ENCODE assay signal across 18 cellular contexts in the genomic region with DNA sequence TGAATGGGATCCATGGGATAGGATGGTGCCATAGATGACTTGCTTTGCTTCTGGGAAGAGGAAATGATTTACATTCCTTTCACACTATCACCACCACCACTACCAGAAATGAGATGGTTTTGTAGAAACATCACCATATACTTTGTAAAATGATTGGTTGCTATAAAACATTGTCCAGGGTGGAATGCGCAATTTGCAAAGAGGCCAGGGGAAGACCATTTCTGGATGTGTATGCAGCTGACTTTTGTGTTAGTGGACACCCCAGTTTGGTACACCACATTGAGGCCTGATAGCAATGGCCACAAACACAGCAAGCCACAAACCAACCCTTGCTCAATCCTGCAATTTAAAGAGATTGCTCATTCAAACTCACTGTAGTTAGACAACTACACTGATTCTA. TPM values are rescaled to one million over a fixed set of nuclear protein-coding genes. Genes with fewer than 3 reads are reported as not detected.
A peak's percentile ranks its signal among the peaks of the same experiment; 100 is the strongest.
DNase-seq lines count a peak whose midpoint lies in the region; ATAC-seq and TF ChIP-seq lines count a peak whose summit lies in the region.
"Had no signal": no experiment of that assay in that cellular context is flagged by ENCODE, and none has a peak within 500 bp of the region (broad histone marks: within the 10 kb centered on the region; RNA-seq: fewer than 3 reads in every experiment).

No MANE protein-coding gene starts in this region.

- dilution Hi-C loops in mammary epithelial cell (cut with HindIII; ENCODE audit: low sequenced_read_pairs): no loop called here

- no peaks in the 10 kb centered on the region for H3K36me3 ChIP-seq in mammary epithelial cell (ENCODE audit: insufficient read depth, low read length)
- H3K36me3 ChIP-seq: stomach had no signal

- no peak overlapping the region for H3K9ac ChIP-seq in mammary epithelial cell (ENCODE audit: insufficient read depth, low read length)

- DNase-seq in AG20443 (ENCODE audit: low spot score) (peak; percentile 86), HT1080 (ENCODE audit: low read depth) (peak; percentile 92), mammary epithelial cell (peak; percentile 80), lung microvascular endothelial cell (ENCODE audit: low read depth in 2 of 2) (peak; percentile 16 to 21), hypothalamus (lab: John Stamatoyannopoulos, UW) (no peak), mucosa of gallbladder (ENCODE audit: low spot score) (no peak)
- DNase-seq in activated T-cell treated with anti-CD3 and anti-CD28 coated beads, Interleukin-2, amount 50 U/mL, for 48 hours: no peak
- DNase-seq: activated CD4-positive, alpha-beta T cell treated with anti-CD3 and anti-CD28 coated beads, Interleukin-2, amount 10 ng/mL, durations not matched to agents 24 days and 14 days; CD4-positive, alpha-beta memory T cell; NCI-H1092; NCI-H2171 treated with DMSO at 0.1 percent for 48 hours; psoas muscle; SHP77; stomach had no signal

- no peak overlapping the region for H2AFZ ChIP-seq in mammary epithelial cell (ENCODE audit: low read depth, low read length)
- H2AFZ ChIP-seq: hepatocyte had no signal

- no peak overlapping the region for H3K4me3 ChIP-seq in mammary epithelial cell (replicated peaks in 1 of 3; ENCODE audit: insufficient read depth in 1 of 3, low read depth in 2 of 3, low read length in 3 of 3)
- H3K4me3 ChIP-seq: hepatocyte, psoas muscle, stomach had no signal

- H3K27me3 ChIP-seq in mammary epithelial cell (ENCODE audit: insufficient read depth, low read length): no peaks in the 10 kb centered on the region

- no peak overlapping the region for H3K4me2 ChIP-seq in mammary epithelial cell (ENCODE audit: insufficient read depth, low read depth, low read length)
- H3K4me2 ChIP-seq: hepatocyte had no signal

- intact Hi-C loops in mammary epithelial cell (cut with micrococcal nuclease): no loop called here

- no TSS peak for BruUV-seq in mammary epithelial cell (replicated peaks; lab: Mats Ljungman, UMichigan)

- peaks cover 3% of the 10 kb centered on the region for H3K9me3 ChIP-seq in mammary epithelial cell (replicated peaks; ENCODE audit: insufficient read depth, low read length)
- H3K9me3 ChIP-seq: psoas muscle, stomach had no signal

- peaks cover 7% of the 10 kb centered on the region for H3K4me1 ChIP-seq in mammary epithelial cell (ENCODE audit: insufficient read depth, low read length)
- H3K4me1 ChIP-seq: psoas muscle, stomach had no signal

- no peak for ATAC-seq in GM19397 (IDR thresholded peaks at IDR 0.05; ENCODE audit: unreplicated experiment)
- ATAC-seq: activated naive CD4-positive, alpha-beta T cell treated with anti-CD3 and anti-CD28 coated beads, Interleukin-2, amount 50 U/mL, for 72 hours; left lobe of liver; psoas muscle had no signal

- H3K79me2 ChIP-seq in mammary epithelial cell (ENCODE audit: insufficient read depth, low read length): no peaks in the 10 kb centered on the region
- H3K79me2 ChIP-seq: hepatocyte had no signal

- H3K27ac ChIP-seq in mammary epithelial cell (ENCODE audit: insufficient read depth, low read depth, low read length): no peak overlapping the region
- H3K27ac ChIP-seq: hepatocyte, psoas muscle, stomach had no signal

- in situ Hi-C loops in mammary epithelial cell (cut with MboI; ENCODE audit: low sequenced_read_pairs in 2 of 2): no loop called here

- no peaks in the 10 kb centered on the region for H4K20me1 ChIP-seq in mammary epithelial cell (ENCODE audit: insufficient read depth, low read length)

- CTCF ChIA-PET in mammary epithelial cell (lab: Charles Lee; ENCODE audit: low non-redundant PET): no interaction called here

- 100% methylated on average over 1 of the region's 1 CpG for WGBS in mammary epithelial cell (ENCODE audit: low coverage, missing lambda C conversion rate)

- no peak for TF ChIP-seq CTCF in mammary epithelial cell (conservative IDR thresholded peaks at IDR 0.05 in 1 of 2, IDR thresholded peaks at IDR 0.05 in 1 of 2; ENCODE audit: extremely low read depth in 1 of 2, insufficient read depth in 1 of 2, low read depth in 1 of 2, low read length in 2 of 2)

RNA-seq across cellular contexts. Expression of gene RCN1, which starts 56.7 kb away (rescaled TPM):
- 156 and 186 TPM in 2 replicates for total RNA-seq in HT1080 (2014; rRNA removed; shearing (Covaris generic))
- 183 and 214 TPM in 2 replicates for polyA plus RNA-seq in HT1080 (2015; cell fraction: cytosol; rRNA removed)
- 188 and 195 TPM in 2 replicates for polyA plus RNA-seq in HT1080 (2015; cell fraction: nucleus; rRNA removed)
- total RNA-seq in mammary epithelial cell (100 to 1,000 TPM; 101 to 163 TPM), lung microvascular endothelial cell (145 and 200 TPM in 2 replicates), mucosa of gallbladder (24.0 TPM)
- 59.9 TPM for polyA plus RNA-seq in mammary epithelial cell
- 29.8 TPM for polyA minus RNA-seq in mammary epithelial cell

Comparison
In these comparisons a context has a peak if more than half of its experiments do, and no peak if none do; other contexts are left out.
1. DNase-seq: peak in AG20443 (single experiment), HT1080 (single experiment), mammary epithelial cell (single experiment) and lung microvascular endothelial cell (2 of 2); none in hypothalamus (0 of 51), mucosa of gallbladder (single experiment) and activated T-cell treated with anti-CD3 and anti-CD28 coated beads, Interleukin-2, amount 50 U/mL, for 48 hours (0 of 2).